6 cellular contexts compared by ENCODE assay signal in genomic region chr2:241150660-241151530, GRCh38. TPM values are rescaled to one million over a fixed set of nuclear protein-coding genes. Genes with fewer than 3 reads are reported as not detected.
DNase-seq lines count a peak whose midpoint lies in the region; TF ChIP-seq lines count a peak whose summit lies in the region.

No MANE protein-coding gene starts in this region.

- H3K4me3 ChIP-seq in HUES64 (ENCODE audit: low read length) (peak overlapping the region; percentile 81), cardiac fibroblast (replicated peaks in 1 of 2; ENCODE audit: low read depth in 2 of 2, low read length in 2 of 2) (peak overlapping the region; percentile 84 to 85), neural progenitor cell (peak overlapping the region; percentile 87)

- peaks cover 25% of the 10 kb centered on the region for H3K4me1 Mint-ChIP-seq in neural progenitor cell

- peak overlapping the region; percentile 98 for H3K4me3 Mint-ChIP-seq in neural progenitor cell

- DNase-seq in cardiac fibroblast (ENCODE audit: low read depth in 2 of 2) = peak; percentile 7 to 13
- peak; percentile 13 for DNase-seq in neural progenitor cell (ENCODE audit: low spot score)
- DNase-seq in DMS153 treated with DMSO at 0.1 percent for 48 hours (lab: John Stamatoyannopoulos, UW; ENCODE audit: unreplicated experiment) = no peak
- DNase-seq in Kasumi-1 (lab: John Stamatoyannopoulos, UW) = no peak
- DNase-seq in NCI-H748 treated with DMSO at 0.1 percent for 48 hours (lab: John Stamatoyannopoulos, UW) = no peak

- no peaks in the 10 kb centered on the region for H3K9me3 ChIP-seq in HUES64 (ENCODE audit: insufficient read depth, low read depth, low read length)
- H3K9me3 ChIP-seq in neural progenitor cell (ENCODE audit: low read depth) = no peaks in the 10 kb centered on the region

- H3K27me3 ChIP-seq in HUES64 (ENCODE audit: insufficient read depth, low read length) = peaks cover 8% of the 10 kb centered on the region; the same call in 1 of the 2 replicates
- peaks cover 10% of the 10 kb centered on the region for H3K27me3 ChIP-seq in neural progenitor cell

- WGBS in HUES64 = 16% methylated on average over 36 of the region's 37 CpGs

- H3K4me2 ChIP-seq in neural progenitor cell = peak overlapping the region; percentile 89

- H3K27ac ChIP-seq in HUES64 (ENCODE audit: low read depth, low read length) (no peak overlapping the region), neural progenitor cell (no peak overlapping the region)

- peaks cover 2% of the 10 kb centered on the region for H3K36me3 Mint-ChIP-seq in neural progenitor cell

- H3K79me2 ChIP-seq in neural progenitor cell (ENCODE audit: low read depth) = peaks cover 41% of the 10 kb centered on the region

- peaks cover 11% of the 10 kb centered on the region; the same call in 1 of the 2 replicates for H3K4me1 ChIP-seq in HUES64 (ENCODE audit: insufficient read depth, low read length)
- peaks cover 10% of the 10 kb centered on the region for H3K4me1 ChIP-seq in neural progenitor cell

- no peaks in the 10 kb centered on the region for H3K9me3 Mint-ChIP-seq in neural progenitor cell

- H3K36me3 ChIP-seq in HUES64 (ENCODE audit: insufficient read depth, low read length) (peaks cover 13% of the 10 kb centered on the region; the same call in 1 of the 2 replicates), neural progenitor cell (no peaks in the 10 kb centered on the region)

- peaks cover 3% of the 10 kb centered on the region for H3K27me3 Mint-ChIP-seq in neural progenitor cell (ENCODE audit: insufficient read depth, low read depth)

- peak overlapping the region; percentile 88 for H3K27ac Mint-ChIP-seq in neural progenitor cell

- H2AFZ ChIP-seq in neural progenitor cell (replicated peaks) = peak overlapping the region; percentile 95

- peaks cover 9% of the 10 kb centered on the region for H4K20me1 ChIP-seq in neural progenitor cell (ENCODE audit: low read depth)

- peaks cover 5% of the 10 kb centered on the region for H3F3A ChIP-seq in neural progenitor cell (ENCODE audit: low read depth)

- H3K9ac ChIP-seq in HUES64 (ENCODE audit: low read depth, low read length) (peak overlapping the region; percentile 62), neural progenitor cell (peak overlapping the region; percentile 54)

- TF ChIP-seq CTCF in cardiac fibroblast (IDR thresholded peaks at IDR 0.05; ENCODE audit: low read depth, low read length) (no peak), neural progenitor cell (IDR thresholded peaks at IDR 0.05) (peak; percentile 1)

RNA-seq across cellular contexts. Expression of gene PPP1R7, which starts 0.6 kb away (rescaled TPM):
- 67.6 TPM for polyA plus RNA-seq in HUES64 (2013, experiment 1 of 2)
- polyA plus RNA-seq in HUES64 (2013, experiment 2 of 2) = 65.9 TPM
- 40.0 and 52.9 TPM in 2 replicates for total RNA-seq in neural progenitor cell (ENCODE audit: low replicate concordance)

RNA-seq across cellular contexts. Expression of gene PASK, which starts 1.6 kb away (rescaled TPM):
- 18.2 TPM for polyA plus RNA-seq in HUES64 (2013, experiment 1 of 2)
- polyA plus RNA-seq in HUES64 (2013, experiment 2 of 2) = 16.8 TPM
- 20.3 and 35.1 TPM in 2 replicates for total RNA-seq in neural progenitor cell (ENCODE audit: low replicate concordance)

RNA-seq across cellular contexts. Expression of gene ANO7, which starts 37.6 kb away (rescaled TPM):
- 2.7 TPM for polyA plus RNA-seq in HUES64 (2013, experiment 1 of 2)
- 2.9 TPM for polyA plus RNA-seq in HUES64 (2013, experiment 2 of 2)
- 1.8 TPM in 1 of 2 replicates, not detected in the other for total RNA-seq in neural progenitor cell (ENCODE audit: low replicate concordance)

RNA-seq across cellular contexts. Expression of gene MTERF4, which starts 48.8 kb away (rescaled TPM):
- 26.6 TPM for polyA plus RNA-seq in HUES64 (2013, experiment 1 of 2)
- polyA plus RNA-seq in HUES64 (2013, experiment 2 of 2) = 24.3 TPM
- total RNA-seq in neural progenitor cell (ENCODE audit: low replicate concordance) = 42.2 and 58.1 TPM in 2 replicates

Comparison
In these comparisons a context has a peak if more than half of its experiments do, and no peak if none do; other contexts are left out.
1. DNase-seq: peak in cardiac fibroblast (2 of 2) and neural progenitor cell (single experiment); none in DMS153 treated with DMSO at 0.1 percent for 48 hours (single experiment), Kasumi-1 (0 of 2) and NCI-H748 treated with DMSO at 0.1 percent for 48 hours (single experiment).
2. Peak in every context shown above with its lines, with median percentiles within 50 percentile points of each other: H3K4me3 ChIP-seq.